ENCODE assay signal across 8 cellular contexts in the genomic region with DNA sequence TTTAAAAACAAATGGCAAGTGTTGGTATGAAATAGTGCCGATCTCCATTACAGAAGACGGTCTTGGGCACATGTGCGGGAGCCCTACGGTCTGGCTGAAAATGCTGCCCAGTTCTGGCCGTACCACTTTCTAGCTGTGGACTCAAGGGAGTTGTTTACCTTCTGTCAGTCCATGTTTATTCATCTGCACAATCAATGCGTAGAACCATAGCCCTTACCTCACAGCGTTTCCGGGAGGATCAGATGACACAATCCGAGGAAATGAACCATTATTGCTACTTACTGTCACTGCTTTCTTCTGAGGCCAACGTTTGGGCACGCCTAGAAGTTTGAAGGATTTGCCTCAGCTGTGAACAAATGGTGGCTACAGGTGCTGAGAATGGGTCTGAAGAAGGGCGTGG. TPM values are rescaled to one million over a fixed set of nuclear protein-coding genes. Genes with fewer than 3 reads are reported as not detected.
DNase-seq lines count a peak whose midpoint lies in the region; ATAC-seq lines count a peak whose summit lies in the region.

No MANE protein-coding gene starts in this region.

- DNase-seq in activated CD4-positive, alpha-beta T cell treated with anti-CD3 and anti-CD28 coated beads for 36 hours, result peak; percentile 57
- DNase-seq in activated CD4-positive, alpha-beta T cell treated with anti-CD3 and anti-CD28 coated beads for 1 hour, result no peak
- peak; percentile 61 for DNase-seq in NCI-H2227 (lab: John Stamatoyannopoulos, UW; ENCODE audit: unreplicated experiment)
- no peak for DNase-seq in activated naive CD8-positive, alpha-beta T cell treated with anti-CD3 and anti-CD28 coated beads, Interleukin-2, amount 10 ng/mL, durations not matched to agents 7 days and 5 days
- peak in 1 of 2 donors; percentile 37 for DNase-seq in memory B cell (ENCODE audit: low spot score in 2 of 2)
- no peak for DNase-seq in DMS114 treated with DMSO at 0.1 percent for 48 hours (lab: John Stamatoyannopoulos, UW; ENCODE audit: unreplicated experiment)
- no peak for DNase-seq in substantia nigra (lab: John Stamatoyannopoulos, UW)

- intact Hi-C loops in activated CD4-positive, alpha-beta T cell treated with anti-CD3 and anti-CD28 coated beads for 36 hours (cut with DNase I, micrococcal nuclease), result loop anchor here in 1 of 2 experiments (1.0 kb wide), 1 partner anchor 92 kb away; no protein-coding TSS in a partner anchor

- H3K4me3 Mint-ChIP-seq in activated CD4-positive, alpha-beta T cell treated with anti-CD3 and anti-CD28 coated beads for 36 hours, result no peak overlapping the region
- peak overlapping the region; percentile 61 for H3K4me3 Mint-ChIP-seq in activated naive CD8-positive, alpha-beta T cell treated with anti-CD3 and anti-CD28 coated beads, Interleukin-2, amount 10 ng/mL, durations not matched to agents 7 days and 5 days
- H3K4me3 Mint-ChIP-seq in memory B cell, result peak overlapping the region; percentile 24

- H3K27ac ChIP-seq in substantia nigra (ENCODE audit: low read depth, low read length, poor library complexity, severe bottlenecking), result no peak overlapping the region

- ATAC-seq in activated CD4-positive, alpha-beta T cell treated with anti-CD3 and anti-CD28 coated beads for 36 hours, result peak; percentile 68
- peak; percentile 60 for ATAC-seq in activated naive CD8-positive, alpha-beta T cell treated with anti-CD3 and anti-CD28 coated beads, Interleukin-2, amount 10 ng/mL, durations not matched to agents 7 days and 5 days (ENCODE audit: low read depth)
- ATAC-seq in memory B cell (ENCODE audit: low read depth), result peak; percentile 69
- ATAC-seq in HG03439 (IDR thresholded peaks at IDR 0.05; ENCODE audit: unreplicated experiment), result no peak

- peak overlapping the region; percentile 72 for H3K27ac Mint-ChIP-seq in activated CD4-positive, alpha-beta T cell treated with anti-CD3 and anti-CD28 coated beads for 36 hours
- peak overlapping the region; percentile 85 for H3K27ac Mint-ChIP-seq in activated naive CD8-positive, alpha-beta T cell treated with anti-CD3 and anti-CD28 coated beads, Interleukin-2, amount 10 ng/mL, durations not matched to agents 7 days and 5 days
- H3K27ac Mint-ChIP-seq in memory B cell, result peak overlapping the region; percentile 87

- peaks cover 4% of the 10 kb centered on the region for H3K27me3 Mint-ChIP-seq in activated CD4-positive, alpha-beta T cell treated with anti-CD3 and anti-CD28 coated beads for 36 hours
- no peaks in the 10 kb centered on the region for H3K27me3 Mint-ChIP-seq in activated naive CD8-positive, alpha-beta T cell treated with anti-CD3 and anti-CD28 coated beads, Interleukin-2, amount 10 ng/mL, durations not matched to agents 7 days and 5 days
- no peaks in the 10 kb centered on the region for H3K27me3 Mint-ChIP-seq in memory B cell

- CTCF ChIA-PET in activated CD4-positive, alpha-beta T cell treated with anti-CD3 and anti-CD28 coated beads for 36 hours (lab: Charles Lee), result interaction anchor here (0.6 to 1.0 kb wide), 2 partner anchors 80 to 141 kb away, joined by 3 read pairs; no protein-coding TSS in a partner anchor

- POLR2A ChIA-PET in activated CD4-positive, alpha-beta T cell treated with anti-CD3 and anti-CD28 coated beads for 36 hours (lab: Charles Lee), result no interaction called here
- POLR2A ChIA-PET in activated naive CD8-positive, alpha-beta T cell treated with anti-CD3 and anti-CD28 coated beads, Interleukin-2, amount 10 ng/mL, durations not matched to agents 7 days and 5 days (lab: Charles Lee), result interaction anchor here (1.0 to 5.9 kb wide), 2 partner anchors 30 to 55 kb away, joined by 5 to 73 read pairs; a partner anchor contains a TSS

- H3K9me3 Mint-ChIP-seq in activated CD4-positive, alpha-beta T cell treated with anti-CD3 and anti-CD28 coated beads for 36 hours (ENCODE audit: low read depth), result no peaks in the 10 kb centered on the region
- H3K9me3 Mint-ChIP-seq in activated naive CD8-positive, alpha-beta T cell treated with anti-CD3 and anti-CD28 coated beads, Interleukin-2, amount 10 ng/mL, durations not matched to agents 7 days and 5 days, result no peaks in the 10 kb centered on the region
- H3K9me3 Mint-ChIP-seq in memory B cell, result no peaks in the 10 kb centered on the region

- H3K4me1 Mint-ChIP-seq in activated CD4-positive, alpha-beta T cell treated with anti-CD3 and anti-CD28 coated beads for 36 hours, result peaks cover 26% of the 10 kb centered on the region
- H3K4me1 Mint-ChIP-seq in activated naive CD8-positive, alpha-beta T cell treated with anti-CD3 and anti-CD28 coated beads, Interleukin-2, amount 10 ng/mL, durations not matched to agents 7 days and 5 days, result peaks cover 20% of the 10 kb centered on the region
- H3K4me1 Mint-ChIP-seq in memory B cell, result peaks cover 23% of the 10 kb centered on the region

- no peaks in the 10 kb centered on the region for H3K36me3 Mint-ChIP-seq in activated CD4-positive, alpha-beta T cell treated with anti-CD3 and anti-CD28 coated beads for 36 hours (ENCODE audit: low read depth)
- H3K36me3 Mint-ChIP-seq in activated naive CD8-positive, alpha-beta T cell treated with anti-CD3 and anti-CD28 coated beads, Interleukin-2, amount 10 ng/mL, durations not matched to agents 7 days and 5 days, result no peaks in the 10 kb centered on the region
- no peaks in the 10 kb centered on the region for H3K36me3 Mint-ChIP-seq in memory B cell

RNA-seq across cellular contexts. Expression of a gene that starts 31.2 kb away (rescaled TPM):
- total RNA-seq in activated CD4-positive, alpha-beta T cell treated with anti-CD3 and anti-CD28 coated beads for 36 hours, result 10 to 100 TPM; 57.7 to 71.2 TPM
- total RNA-seq in activated naive CD8-positive, alpha-beta T cell treated with anti-CD3 and anti-CD28 coated beads, Interleukin-2, amount 10 ng/mL, durations not matched to agents 7 days and 5 days, result 10 to 100 TPM; 83.1 to 85.4 TPM

RNA-seq across cellular contexts. Expression of a gene that starts 50.4 kb away (rescaled TPM):
- total RNA-seq in activated CD4-positive, alpha-beta T cell treated with anti-CD3 and anti-CD28 coated beads for 36 hours, result 10 to 100 TPM; 91.0 to 93.9 TPM
- total RNA-seq in activated naive CD8-positive, alpha-beta T cell treated with anti-CD3 and anti-CD28 coated beads, Interleukin-2, amount 10 ng/mL, durations not matched to agents 7 days and 5 days, result 10 to 100 TPM; 74.9 to 83.3 TPM

Comparison
In these comparisons a context has a peak if more than half of its experiments do, and no peak if none do; other contexts are left out.
1. DNase-seq: peak in activated CD4-positive, alpha-beta T cell treated with anti-CD3 and anti-CD28 coated beads for 36 hours (single experiment) and NCI-H2227 (single experiment); none in activated CD4-positive, alpha-beta T cell treated with anti-CD3 and anti-CD28 coated beads for 1 hour (single experiment), activated naive CD8-positive, alpha-beta T cell treated with anti-CD3 and anti-CD28 coated beads, Interleukin-2, amount 10 ng/mL, durations not matched to agents 7 days and 5 days (single experiment), DMS114 treated with DMSO at 0.1 percent for 48 hours (single experiment) and substantia nigra (0 of 49).
2. Peak in every context shown above with its lines, with median percentiles within 50 percentile points of each other: H3K27ac Mint-ChIP-seq.